Comparison of ENCODE assay signal across 21 cellular contexts in genomic region chr12:14654842-14655241, GRCh38. TPM values are rescaled to one million over a fixed set of nuclear protein-coding genes. Genes with fewer than 3 reads are reported as not detected.
DNase-seq lines count a peak whose midpoint lies in the region; ATAC-seq, FAIRE-seq and TF ChIP-seq lines count a peak whose summit lies in the region.
"Had no signal": no experiment of that assay in that cellular context is flagged by ENCODE, and none has a peak within 500 bp of the region (broad histone marks: within the 10 kb centered on the region; RNA-seq: fewer than 3 reads in every experiment).

No MANE protein-coding gene starts in this region.

- H3K27me3 Mint-ChIP-seq in activated T-cell treated with anti-CD3 and anti-CD28 coated beads, Interleukin-2, amount 50 U/mL, for 24 hours, result peaks cover 3% of the 10 kb centered on the region
- peaks cover 5% of the 10 kb centered on the region for H3K27me3 Mint-ChIP-seq in activated T-cell treated with anti-CD3 and anti-CD28 coated beads, Interleukin-2, amount 50 U/mL, for 4 hours (ENCODE audit: low read depth)

- no peaks in the 10 kb centered on the region for H4K20me1 ChIP-seq in H1 (replicated peaks in 1 of 2; ENCODE audit: control insufficient read depth in 1 of 2, insufficient read depth in 2 of 2, low read length in 2 of 2)

- ATAC-seq in activated T-cell treated with anti-CD3 and anti-CD28 coated beads, Interleukin-2, amount 50 U/mL, for 4 hours, result no peak

- no peak overlapping the region for H3K4me2 ChIP-seq in H1 (ENCODE audit: insufficient read depth in 1 of 2, low read depth in 2 of 2, low read length in 2 of 2)
- H3K4me2 ChIP-seq: SK-N-SH had no signal

- H4K91ac ChIP-seq in H1 (replicated peaks; ENCODE audit: insufficient read length, low read length), result no peak overlapping the region

- H3K9me3 ChIP-seq in H1 (ENCODE audit: insufficient read depth in 2 of 2, low read depth in 1 of 2, low read length in 1 of 2), result no peaks in the 10 kb centered on the region
- H3K9me3 ChIP-seq: SK-N-SH had no signal

- no peak for TF ChIP-seq EP300 in H1 (IDR thresholded peaks at IDR 0.05; ENCODE audit: borderline replicate concordance in 1 of 2, low read depth in 2 of 2, low read length in 2 of 2)

- H2BK12ac ChIP-seq in H1 (ENCODE audit: low read depth, low read length), result no peak overlapping the region

- no peak for TF ChIP-seq CTCF in H1 (IDR thresholded peaks at IDR 0.05; ENCODE audit: control extremely low read depth in 1 of 3, insufficient read depth in 1 of 3, low read depth in 1 of 3, low read length in 3 of 3)

- H3K27me3 ChIP-seq in H1 (replicated peaks in 1 of 4; ENCODE audit: control insufficient read depth in 3 of 4, extremely low read depth in 1 of 4, insufficient read depth in 3 of 4, low read length in 3 of 4), result no peaks in the 10 kb centered on the region

- H2BK5ac ChIP-seq in H1 (ENCODE audit: low read depth, low read length), result no peak overlapping the region

- H3K79me2 ChIP-seq in H1 (ENCODE audit: control insufficient read depth in 1 of 2, insufficient read depth in 2 of 2, low read length in 2 of 2), result no peaks in the 10 kb centered on the region

- no peaks in the 10 kb centered on the region for H3K9me3 Mint-ChIP-seq in activated T-cell treated with anti-CD3 and anti-CD28 coated beads, Interleukin-2, amount 50 U/mL, for 24 hours
- H3K9me3 Mint-ChIP-seq in activated T-cell treated with anti-CD3 and anti-CD28 coated beads, Interleukin-2, amount 50 U/mL, for 4 hours, result no peaks in the 10 kb centered on the region
- H3K9me3 Mint-ChIP-seq: IgD-negative memory B cell had no signal

- no peaks in the 10 kb centered on the region for H3K79me1 ChIP-seq in H1 (ENCODE audit: low read depth, low read length)

- no peak for DNase-seq in activated T-cell treated with anti-CD3 and anti-CD28 coated beads, Interleukin-2, amount 50 U/mL, for 24 hours
- DNase-seq in activated T-cell treated with anti-CD3 and anti-CD28 coated beads, Interleukin-2, amount 50 U/mL, for 4 hours, result no peak
- DNase-seq in NAMALWA (ENCODE audit: low spot score), result peak; percentile 30
- no peak for DNase-seq in H1 (ENCODE audit: low read depth in 1 of 2, low spot score in 2 of 2)
- DNase-seq in cerebellar cortex (ENCODE audit: low spot score), result no peak
- no peak for DNase-seq in stimulated activated CD4-positive, alpha-beta T cell treated with anti-CD3 and anti-CD28 coated beads, Interleukin-4, amount 100 ng/mL, for 24 hours
- DNase-seq in RCC 7860 (ENCODE audit: low spot score), result no peak
- DNase-seq in MV-4-11 (lab: John Stamatoyannopoulos, UW), result no peak
- DNase-seq: DMS79, GOT3, NCI-H1417 treated with DMSO at 0.1 percent for 48 hours, NCI-H187, NCI-H446, NCI-H526, SIG-M5, SK-N-SH had no signal

- TF ChIP-seq POLR2A in H1 (IDR thresholded peaks at IDR 0.05; ENCODE audit: control extremely low read depth in 1 of 2, low read depth in 2 of 2, low read length in 2 of 2), result no peak

- H2BK120ac ChIP-seq in H1 (replicated peaks; ENCODE audit: low read depth, low read length), result no peak overlapping the region

- no peak overlapping the region for H2AK5ac ChIP-seq in H1 (ENCODE audit: low read depth, low read length)

- no peak overlapping the region for H3K4ac ChIP-seq in H1 (replicated peaks; ENCODE audit: insufficient read length, low read depth, low read length)

- FAIRE-seq in H1 (lab: Jason Lieb, UNC) (no peak), RCC 7860 (lab: Jason Lieb, UNC) (no peak)
- FAIRE-seq: D721Med had no signal

- no peaks in the 10 kb centered on the region for H3K36me3 Mint-ChIP-seq in activated T-cell treated with anti-CD3 and anti-CD28 coated beads, Interleukin-2, amount 50 U/mL, for 24 hours (ENCODE audit: low read depth)
- H3K36me3 Mint-ChIP-seq in activated T-cell treated with anti-CD3 and anti-CD28 coated beads, Interleukin-2, amount 50 U/mL, for 4 hours (ENCODE audit: insufficient read depth), result no peaks in the 10 kb centered on the region
- H3K36me3 Mint-ChIP-seq: IgD-negative memory B cell had no signal

- H3K4me1 ChIP-seq in H1 (replicated peaks in 1 of 4; ENCODE audit: control insufficient read depth in 3 of 4, insufficient read depth in 4 of 4, low read length in 3 of 4), result peaks cover 0 to 2% (median 0%) of the 10 kb centered on the region in 4 experiments; a peak in 1 of 7 replicates

- H4K8ac ChIP-seq in H1 (ENCODE audit: extremely low read depth, insufficient read depth, low read length), result no peak overlapping the region

- no peak overlapping the region for H2BK15ac ChIP-seq in H1 (ENCODE audit: low read length)

- no peak overlapping the region for H3K4me3 ChIP-seq in H1 (ENCODE audit: extremely low read depth in 1 of 4, insufficient read depth in 2 of 4, low read depth in 3 of 4, low read length in 4 of 4)

- no peak overlapping the region for H3K23ac ChIP-seq in H1 (ENCODE audit: insufficient read length)

- no peak overlapping the region for H3K4me3 Mint-ChIP-seq in activated T-cell treated with anti-CD3 and anti-CD28 coated beads, Interleukin-2, amount 50 U/mL, for 24 hours
- no peak overlapping the region for H3K4me3 Mint-ChIP-seq in activated T-cell treated with anti-CD3 and anti-CD28 coated beads, Interleukin-2, amount 50 U/mL, for 4 hours
- H3K4me3 Mint-ChIP-seq: IgD-negative memory B cell had no signal

- CTCF ChIA-PET in H1 (lab: Charles Lee; ENCODE audit: partially characterized antibody), result interaction anchor here (0.7 to 2.4 kb wide), 17 partner anchors 9 to 417 kb away, joined by 3 to 12 read pairs (median 5); partner anchors contain the start of gene GUCY2C

- H3K14ac ChIP-seq in H1 (ENCODE audit: insufficient read length), result no peak overlapping the region

- no peak overlapping the region for H3K9ac ChIP-seq in H1 (replicated peaks in 1 of 4; ENCODE audit: extremely low read depth in 1 of 4, low read depth in 3 of 4, low read length in 3 of 4)
- H3K9ac ChIP-seq: SK-N-SH had no signal

- no peak overlapping the region for H4K5ac ChIP-seq in H1 (ENCODE audit: insufficient read length, low read depth, low read length)

- H2AFZ ChIP-seq in H1 (ENCODE audit: low read length), result no peak overlapping the region

- H3K4me1 Mint-ChIP-seq in activated T-cell treated with anti-CD3 and anti-CD28 coated beads, Interleukin-2, amount 50 U/mL, for 24 hours (ENCODE audit: low read depth), result peaks cover 12% of the 10 kb centered on the region
- H3K4me1 Mint-ChIP-seq in activated T-cell treated with anti-CD3 and anti-CD28 coated beads, Interleukin-2, amount 50 U/mL, for 4 hours (ENCODE audit: low read depth), result peaks cover 2% of the 10 kb centered on the region
- H3K4me1 Mint-ChIP-seq: IgD-negative memory B cell had no signal

- no peaks in the 10 kb centered on the region for H3K36me3 ChIP-seq in H1 (ENCODE audit: control insufficient read depth in 2 of 4, insufficient read depth in 4 of 4, low read length in 3 of 4)

- no peak overlapping the region for H3K56ac ChIP-seq in H1 (replicated peaks; ENCODE audit: insufficient read length, low read depth, low read length)

- no peak overlapping the region for H2BK20ac ChIP-seq in H1 (ENCODE audit: low read length)

- no peak overlapping the region for H3K27ac ChIP-seq in H1 (ENCODE audit: low read depth, low read length)
- H3K27ac ChIP-seq: C4-2B had no signal

- H3K23me2 ChIP-seq in H1 (ENCODE audit: low read depth, low read length), result no peaks in the 10 kb centered on the region

- POLR2A ChIA-PET in H1 (lab: Charles Lee; ENCODE audit: partially characterized antibody), result interaction anchor here (1.0 to 1.6 kb wide), 3 partner anchors 11 to 36 kb away, joined by 4 to 8 read pairs (median 4); no protein-coding TSS in a partner anchor

- peak overlapping the region; percentile 77 for H3K27ac Mint-ChIP-seq in activated T-cell treated with anti-CD3 and anti-CD28 coated beads, Interleukin-2, amount 50 U/mL, for 24 hours
- H3K27ac Mint-ChIP-seq: IgD-negative memory B cell had no signal

- TF ChIP-seq RAD21 in H1 (IDR thresholded peaks at IDR 0.05 in 1 of 2, conservative IDR thresholded peaks at IDR 0.05 in 1 of 2; ENCODE audit: low read depth in 2 of 2, low read length in 2 of 2), result no peak

- no peak overlapping the region for H3K18ac ChIP-seq in H1 (ENCODE audit: extremely low read depth, low read length)

TF ChIP-seq in H1, 55 proteins besides CTCF, POLR2A, EP300 and RAD21:
- peak; percentile 46; the same call in 1 of the 2 replicates for TF ChIP-seq SRF (IDR thresholded peaks at IDR 0.05; ENCODE audit: low read depth, low read length)
- TF ChIP-seq ASH2L (IDR thresholded peaks at IDR 0.05; ENCODE audit: low read length), result no peak

RNA-seq across cellular contexts. Expression of gene GUCY2C, which starts 41.6 kb away (rescaled TPM):
- total RNA-seq in activated T-cell treated with anti-CD3 and anti-CD28 coated beads, Interleukin-2, amount 50 U/mL, for 4 hours, result not detected
- total RNA-seq in H1 (2021; fragmentation: NEBNext Ultra II Directional; extraction: Animal tissue kit (Norgen Biotek cat#: 25700)), result 2.5 and 3.2 TPM in 2 replicates
- polyA plus RNA-seq in H1 (2011; rRNA removed), result 1.1 and 1.9 TPM in 2 replicates
- polyA plus RNA-seq in H1 (2011; cell fraction: cytosol; rRNA removed), result 1.1 TPM
- polyA plus RNA-seq in H1 (2011; cell fraction: nucleus; rRNA removed), result 2.1 TPM
- 1.2 to 2.0 TPM (median 1.8 TPM) in 4 replicates for polyA plus RNA-seq in H1 (2012, experiment 1 of 2)
- 0.09 TPM for polyA plus RNA-seq in H1 (2012, experiment 2 of 2)
- polyA plus RNA-seq in H1 (2013, experiment 1 of 2), result 1.8 TPM
- polyA plus RNA-seq in H1 (2013, experiment 2 of 2), result 1.7 TPM
- polyA minus RNA-seq in H1 (2011; rRNA and poly(A)+ RNA removed), result 3.9 and 4.2 TPM in 2 replicates
- polyA minus RNA-seq in H1 (2011; cell fraction: cytosol; rRNA and poly(A)+ RNA removed), result 1.8 TPM
- 5.1 TPM for polyA minus RNA-seq in H1 (2011; cell fraction: nucleus; rRNA and poly(A)+ RNA removed)
- total RNA-seq: A172 had no signal
- polyA plus RNA-seq: AG04450, SK-N-SH had no signal
